Comparison of ENCODE assay signal across 9 cellular contexts in genomic region chr9:35605336-35606137, GRCh38. TPM values are rescaled to one million over a fixed set of nuclear protein-coding genes. Genes with fewer than 3 reads are reported as not detected.
DNase-seq lines count a peak whose midpoint lies in the region; ATAC-seq and TF ChIP-seq lines count a peak whose summit lies in the region.
"Had no signal": no experiment of that assay in that cellular context is flagged by ENCODE, and none has a peak within 500 bp of the region (broad histone marks: within the 10 kb centered on the region; RNA-seq: fewer than 3 reads in every experiment).

No MANE protein-coding gene starts in this region.

- peak overlapping the region in 1 of 2 donors; percentile 80 for H3K27ac Mint-ChIP-seq in stimulated activated naive CD8-positive, alpha-beta T cell treated with anti-CD3 and anti-CD28 coated beads, Interleukin-15, amount 100 ng/mL, for 72 hours

- no peaks in the 10 kb centered on the region for H3K27me3 Mint-ChIP-seq in stimulated activated naive CD8-positive, alpha-beta T cell treated with anti-CD3 and anti-CD28 coated beads, Interleukin-15, amount 100 ng/mL, for 72 hours

- under 1% methylated on average over 80 of the region's 80 CpGs for WGBS in liver

- H3K36me3 ChIP-seq in SJSA1 (no peaks in the 10 kb centered on the region), liver (ENCODE audit: control insufficient read depth in 4 of 4, insufficient read depth in 3 of 4, low read depth in 1 of 4, low read length in 3 of 4) (peaks cover 3 to 19% (median 8%) of the 10 kb centered on the region in 4 donors)

- H3K4me3 ChIP-seq in AG04449 (ENCODE audit: low read depth, low read length) (peak overlapping the region; percentile 72), SJSA1 (peak overlapping the region; percentile 63), choroid plexus epithelial cell (ENCODE audit: low read depth, low read length) (peak overlapping the region; percentile 65), liver (ENCODE audit: low read depth in 1 of 3, low read length in 3 of 3) (peak overlapping the region; percentile 59 to 94 (median 63))

- no peak for DNase-seq in AG04449 (ENCODE audit: low read depth, low spot score)
- no peak for DNase-seq in SJSA1 (ENCODE audit: low read depth in 1 of 2, low spot score in 2 of 2)
- DNase-seq in choroid plexus epithelial cell (ENCODE audit: low read depth) = peak; percentile 9
- DNase-seq in stimulated activated naive CD8-positive, alpha-beta T cell treated with anti-CD3 and anti-CD28 coated beads, Interleukin-15, amount 100 ng/mL, for 72 hours = peak; percentile 29 to 38

- H3K4me1 Mint-ChIP-seq in stimulated activated naive CD8-positive, alpha-beta T cell treated with anti-CD3 and anti-CD28 coated beads, Interleukin-15, amount 100 ng/mL, for 72 hours = peaks cover 55% of the 10 kb centered on the region

- ATAC-seq in GM18858 (IDR thresholded peaks at IDR 0.05; ENCODE audit: unreplicated experiment) (peak; percentile 7), HG03025 (IDR thresholded peaks at IDR 0.05; ENCODE audit: low FRiP score, unreplicated experiment) (peak; percentile 10), HG03378 (IDR thresholded peaks at IDR 0.05; ENCODE audit: unreplicated experiment) (no peak)
- ATAC-seq in stimulated activated naive CD8-positive, alpha-beta T cell treated with anti-CD3 and anti-CD28 coated beads, Interleukin-15, amount 100 ng/mL, for 72 hours = peak; percentile 4

- no peak overlapping the region for H3K27ac ChIP-seq in SJSA1
- H3K27ac ChIP-seq in liver (ENCODE audit: low read depth in 1 of 2, low read length in 2 of 2) = no peak overlapping the region

- CTCF ChIA-PET in AG04449 (lab: Yijun Ruan, JAX) = interaction anchor here (1.2 to 2.2 kb wide), 5 partner anchors 15 to 120 kb away, joined by 3 to 10 read pairs (median 4); no protein-coding TSS in a partner anchor

- no peak for TF ChIP-seq RAD21 in liver (IDR thresholded peaks at IDR 0.05)

- TF ChIP-seq CTCF in AG04449 (IDR thresholded peaks at IDR 0.05; ENCODE audit: insufficient read depth, low read length, missing control alignments) (no peak), choroid plexus epithelial cell (conservative IDR thresholded peaks at IDR 0.05; ENCODE audit: low read depth, low read length) (no peak), liver (IDR thresholded peaks at IDR 0.05; ENCODE audit: low read depth, low read length, missing input control) (no peak)

- no peaks in the 10 kb centered on the region for H3K9me3 Mint-ChIP-seq in stimulated activated naive CD8-positive, alpha-beta T cell treated with anti-CD3 and anti-CD28 coated beads, Interleukin-15, amount 100 ng/mL, for 72 hours

- H3K9me3 ChIP-seq in SJSA1 (replicated peaks) (no peaks in the 10 kb centered on the region), liver (ENCODE audit: control insufficient read depth in 4 of 4, low read length in 3 of 4) (no peaks in the 10 kb centered on the region)

- H3K4me1 ChIP-seq in SJSA1 (replicated peaks) (peaks cover 11% of the 10 kb centered on the region), liver (ENCODE audit: control insufficient read depth in 4 of 4, insufficient read depth in 4 of 4, low read length in 3 of 4) (peaks cover 7 to 35% (median 23%) of the 10 kb centered on the region in 4 donors)

- peak overlapping the region in 1 of 2 donors; percentile 48 for H3K9ac ChIP-seq in liver (ENCODE audit: low read depth in 1 of 2, low read length in 2 of 2)

- POLR2A ChIA-PET in AG04449 (lab: Yijun Ruan, JAX) = interaction anchor here (0.8 kb wide), 1 partner anchor 116 kb away, joined by 5 read pairs; the partner anchor contains the start of gene RUSC2

- H3K4me3 Mint-ChIP-seq in stimulated activated naive CD8-positive, alpha-beta T cell treated with anti-CD3 and anti-CD28 coated beads, Interleukin-15, amount 100 ng/mL, for 72 hours = peak overlapping the region; percentile 82 to 85

- no peaks in the 10 kb centered on the region for H3K27me3 ChIP-seq in SJSA1 (replicated peaks)
- no peaks in the 10 kb centered on the region for H3K27me3 ChIP-seq in liver (ENCODE audit: control insufficient read depth in 4 of 4, insufficient read depth in 4 of 4, low read length in 3 of 4)

TF ChIP-seq in liver, 16 proteins besides CTCF, POLR2A, EP300 and RAD21:
- no peak for TF ChIP-seq MAX (IDR thresholded peaks at IDR 0.05)
- TF ChIP-seq FOXA2 (IDR thresholded peaks at IDR 0.05) = no peak
- no peak for TF ChIP-seq HNF4A (conservative IDR thresholded peaks at IDR 0.05)
- no peak for TF ChIP-seq SP1 (IDR thresholded peaks at IDR 0.05)
- no peak for TF ChIP-seq FOXA1 (IDR thresholded peaks at IDR 0.05)
- TF ChIP-seq EGR1 (IDR thresholded peaks at IDR 0.05; ENCODE audit: low read depth in 2 of 2) = no peak
- TF ChIP-seq ZBTB33 (IDR thresholded peaks at IDR 0.05) = no peak
- TF ChIP-seq GABPA (IDR thresholded peaks at IDR 0.05 in 1 of 2, conservative IDR thresholded peaks at IDR 0.05 in 1 of 2) = no peak
- TF ChIP-seq JUND (IDR thresholded peaks at IDR 0.05) = no peak
- no peak for TF ChIP-seq RXRA (IDR thresholded peaks at IDR 0.05)
- TF ChIP-seq YY1 (IDR thresholded peaks at IDR 0.05) = no peak
- TF ChIP-seq HNF4G (IDR thresholded peaks at IDR 0.05) = no peak
- TF ChIP-seq TAF1 (conservative IDR thresholded peaks at IDR 0.05) = no peak
- TF ChIP-seq, protein P1, sequence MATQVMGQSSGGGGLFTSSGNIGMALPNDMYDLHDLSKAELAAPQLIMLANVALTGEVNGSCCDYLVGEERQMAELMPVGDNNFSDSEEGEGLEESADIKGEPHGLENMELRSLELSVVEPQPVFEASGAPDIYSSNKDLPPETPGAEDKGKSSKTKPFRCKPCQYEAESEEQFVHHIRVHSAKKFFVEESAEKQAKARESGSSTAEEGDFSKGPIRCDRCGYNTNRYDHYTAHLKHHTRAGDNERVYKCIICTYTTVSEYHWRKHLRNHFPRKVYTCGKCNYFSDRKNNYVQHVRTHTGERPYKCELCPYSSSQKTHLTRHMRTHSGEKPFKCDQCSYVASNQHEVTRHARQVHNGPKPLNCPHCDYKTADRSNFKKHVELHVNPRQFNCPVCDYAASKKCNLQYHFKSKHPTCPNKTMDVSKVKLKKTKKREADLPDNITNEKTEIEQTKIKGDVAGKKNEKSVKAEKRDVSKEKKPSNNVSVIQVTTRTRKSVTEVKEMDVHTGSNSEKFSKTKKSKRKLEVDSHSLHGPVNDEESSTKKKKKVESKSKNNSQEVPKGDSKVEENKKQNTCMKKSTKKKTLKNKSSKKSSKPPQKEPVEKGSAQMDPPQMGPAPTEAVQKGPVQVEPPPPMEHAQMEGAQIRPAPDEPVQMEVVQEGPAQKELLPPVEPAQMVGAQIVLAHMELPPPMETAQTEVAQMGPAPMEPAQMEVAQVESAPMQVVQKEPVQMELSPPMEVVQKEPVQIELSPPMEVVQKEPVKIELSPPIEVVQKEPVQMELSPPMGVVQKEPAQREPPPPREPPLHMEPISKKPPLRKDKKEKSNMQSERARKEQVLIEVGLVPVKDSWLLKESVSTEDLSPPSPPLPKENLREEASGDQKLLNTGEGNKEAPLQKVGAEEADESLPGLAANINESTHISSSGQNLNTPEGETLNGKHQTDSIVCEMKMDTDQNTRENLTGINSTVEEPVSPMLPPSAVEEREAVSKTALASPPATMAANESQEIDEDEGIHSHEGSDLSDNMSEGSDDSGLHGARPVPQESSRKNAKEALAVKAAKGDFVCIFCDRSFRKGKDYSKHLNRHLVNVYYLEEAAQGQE (IDR thresholded peaks at IDR 0.05) = no peak
- TF ChIP-seq NR2F2 (IDR thresholded peaks at IDR 0.05) = no peak

RNA-seq across cellular contexts. Expression of gene TESK1, which starts 0.5 kb away (rescaled TPM):
- 1.2 and 5.2 TPM in 2 replicates for total RNA-seq in SJSA1 (2014; rRNA removed; shearing (Covaris generic))
- total RNA-seq in liver = 1 to 10 TPM; 3.9 to 9.8 TPM
- 10 to 100 TPM in 1 of 2 donors, 1 to 10 TPM in 1; 3.7 to 12.5 TPM for polyA plus RNA-seq in liver

RNA-seq across cellular contexts. Expression of gene CD72, which starts 12.7 kb away (rescaled TPM):
- total RNA-seq in SJSA1 (2014; rRNA removed; shearing (Covaris generic)) = not detected in 2 replicates
- total RNA-seq in liver = 1 to 10 TPM; 4.7 to 5.7 TPM
- polyA plus RNA-seq in liver = 1 to 10 TPM; 2.0 to 2.2 TPM

RNA-seq across cellular contexts. Expression of gene SIT1, which starts 45.2 kb away (rescaled TPM):
- not detected in 2 replicates for total RNA-seq in SJSA1 (2014; rRNA removed; shearing (Covaris generic))
- 1 to 10 TPM in 1 of 2 donors, under 1 TPM in 1; 0.25 to 1.1 TPM for total RNA-seq in liver
- polyA plus RNA-seq in liver = under 1 TPM; 0.17 to 0.44 TPM
- total RNA-seq: myocyte had no signal

RNA-seq across cellular contexts. Expression of gene RMRP, which starts 52.3 kb away (rescaled TPM):
- total RNA-seq in SJSA1 (2014; rRNA removed; shearing (Covaris generic)) = 432 and 826 TPM in 2 replicates
- over 10,000 TPM in 1 of 2 donors, 1,000 to 10,000 TPM in 1; 5,304 to 67,037 TPM for total RNA-seq in liver
- polyA plus RNA-seq in liver = 10 to 100 TPM in 1 of 2 donors, 1 to 10 TPM in 1; 5.3 to 50.9 TPM

RNA-seq across cellular contexts. Expression of gene CCDC107, which starts 52.6 kb away (rescaled TPM):
- total RNA-seq in SJSA1 (2014; rRNA removed; shearing (Covaris generic)) = 2.8 and 7.9 TPM in 2 replicates
- 1 to 10 TPM; 5.4 to 6.7 TPM for total RNA-seq in liver
- polyA plus RNA-seq in liver = 10 to 100 TPM; 14.2 to 20.2 TPM

Comparison
In these comparisons a context has a peak if more than half of its experiments do, and no peak if none do; other contexts are left out.
1. DNase-seq: peak in choroid plexus epithelial cell (single experiment) and stimulated activated naive CD8-positive, alpha-beta T cell treated with anti-CD3 and anti-CD28 coated beads, Interleukin-15, amount 100 ng/mL, for 72 hours (2 of 2); none in AG04449 (single experiment) and SJSA1 (0 of 2).
2. Peak in every context shown above with its lines, with median percentiles within 50 percentile points of each other: H3K4me3 ChIP-seq.